ENCODE assay signal across 8 cellular contexts in the genomic region with DNA sequence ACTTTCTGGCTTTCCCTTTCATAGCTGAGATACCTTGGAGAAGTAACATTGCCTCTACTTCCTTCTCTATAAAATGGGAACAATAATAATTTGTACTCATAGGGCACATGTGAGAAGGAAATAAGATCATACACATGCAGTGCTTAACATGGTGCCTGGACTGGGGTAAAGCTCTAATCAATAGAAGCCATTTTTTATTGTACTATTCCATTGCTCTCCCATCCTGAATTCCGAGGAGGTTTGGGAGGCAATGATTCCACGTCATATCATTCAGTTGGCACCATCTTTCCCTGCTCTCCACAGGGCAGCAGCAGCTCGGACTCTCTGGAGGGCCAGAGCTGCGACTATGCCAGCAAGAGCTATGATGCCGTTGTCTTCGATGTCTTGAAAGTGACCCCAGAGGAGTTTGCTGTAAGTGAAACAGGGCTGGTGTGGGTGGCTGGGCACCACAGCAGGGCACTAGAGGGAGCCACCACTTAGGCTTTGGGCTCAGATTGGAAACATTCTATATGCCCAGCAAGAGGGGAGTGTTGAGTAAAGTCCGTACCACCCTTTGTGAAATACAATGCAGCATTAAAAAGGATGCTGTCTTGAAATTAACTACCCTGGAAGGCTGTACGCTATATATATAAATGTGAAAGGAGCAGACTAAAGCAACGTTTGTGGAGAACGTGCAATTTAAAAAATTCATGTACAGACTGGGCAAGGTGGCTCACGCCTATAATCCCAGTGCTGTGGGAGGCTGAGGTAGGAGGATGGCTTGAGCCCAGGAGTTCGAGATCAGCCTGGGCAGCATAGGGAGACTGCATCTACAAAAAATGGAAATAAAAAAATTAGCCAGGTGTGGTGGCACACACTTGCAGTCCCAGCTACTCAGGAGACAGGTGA. TPM values are rescaled to one million over a fixed set of nuclear protein-coding genes. Genes with fewer than 3 reads are reported as not detected.
A peak's percentile ranks its signal among the peaks of the same experiment; 100 is the strongest.
DNase-seq lines count a peak whose midpoint lies in the region; ATAC-seq and TF ChIP-seq lines count a peak whose summit lies in the region.

No MANE protein-coding gene starts in this region.

- intact Hi-C loops in left cardiac atrium (cut with DNase I): loop anchor here in 1 of 2 donors (10.0 kb wide), 1 partner anchor 159 kb away; a partner anchor contains a TSS
- intact Hi-C loops in sciatic nerve (cut with DNase I): no loop called here

- H3K36me3 Mint-ChIP-seq in CD8-positive, alpha-beta memory T cell: peaks cover 0 to 11% (median 6%) of the 10 kb centered on the region in 3 donors
- peaks cover 2% of the 10 kb centered on the region for H3K36me3 Mint-ChIP-seq in activated naive CD8-positive, alpha-beta T cell treated with anti-CD3 and anti-CD28 coated beads for 36 hours

- H3K27me3 ChIP-seq in CD8-positive, alpha-beta memory T cell (ENCODE audit: insufficient read depth, low read length, poor library complexity, severe bottlenecking): no peaks in the 10 kb centered on the region
- H3K27me3 ChIP-seq in RWPE2 (ENCODE audit: insufficient read depth, poor library complexity, severe bottlenecking): no peaks in the 10 kb centered on the region

- TF ChIP-seq CTCF in RWPE2 (IDR thresholded peaks at IDR 0.05; ENCODE audit: poor library complexity, severe bottlenecking): peak; percentile 86

- H3K4me3 ChIP-seq in CD8-positive, alpha-beta memory T cell (ENCODE audit: low read length): no peak overlapping the region
- H3K4me3 ChIP-seq in RWPE2 (ENCODE audit: severe bottlenecking): no peak overlapping the region

- H3K27ac Mint-ChIP-seq in CD8-positive, alpha-beta memory T cell: peak overlapping the region in 2 of 8 donors; percentile 47 to 51
- H3K27ac Mint-ChIP-seq in activated naive CD8-positive, alpha-beta T cell treated with anti-CD3 and anti-CD28 coated beads for 36 hours: no peak overlapping the region

- no peaks in the 10 kb centered on the region for H3K9me3 Mint-ChIP-seq in CD8-positive, alpha-beta memory T cell
- H3K9me3 Mint-ChIP-seq in activated naive CD8-positive, alpha-beta T cell treated with anti-CD3 and anti-CD28 coated beads for 36 hours: no peaks in the 10 kb centered on the region

- POLR2A ChIA-PET in CD8-positive, alpha-beta memory T cell (lab: Charles Lee): no interaction called here

- DNase-seq in CD8-positive, alpha-beta memory T cell: peak in 4 of 5 donors; percentile 14 to 57 (median 38)
- DNase-seq in HT-29 (ENCODE audit: low spot score) (peak; percentile 54), RWPE2 (ENCODE audit: low spot score) (no peak), left cardiac atrium (peak; percentile 41), sciatic nerve (ENCODE audit: low spot score) (no peak), ureter (ENCODE audit: low spot score) (no peak)
- DNase-seq in activated naive CD8-positive, alpha-beta T cell treated with anti-CD3 and anti-CD28 coated beads for 36 hours: peak; percentile 29

- CTCF ChIA-PET in CD8-positive, alpha-beta memory T cell (lab: Charles Lee): interaction anchor here (0.8 to 2.3 kb wide), 7 partner anchors 9 to 235 kb away, joined by 3 to 13 read pairs (median 5); no protein-coding TSS in a partner anchor

- no peaks in the 10 kb centered on the region for H3K36me3 ChIP-seq in CD8-positive, alpha-beta memory T cell (ENCODE audit: insufficient read depth, low read length)
- H3K36me3 ChIP-seq in RWPE2 (ENCODE audit: low read depth): no peaks in the 10 kb centered on the region

- no peak overlapping the region for H3K27ac ChIP-seq in CD8-positive, alpha-beta memory T cell (ENCODE audit: low read depth, low read length)
- no peak overlapping the region for H3K27ac ChIP-seq in RWPE2 (ENCODE audit: poor library complexity, severe bottlenecking)

- H3K27me3 Mint-ChIP-seq in CD8-positive, alpha-beta memory T cell: peaks cover 0 to 4% of the 10 kb centered on the region in 2 donors
- H3K27me3 Mint-ChIP-seq in activated naive CD8-positive, alpha-beta T cell treated with anti-CD3 and anti-CD28 coated beads for 36 hours: peaks cover 30% of the 10 kb centered on the region

- no peak overlapping the region for H3K4me3 Mint-ChIP-seq in CD8-positive, alpha-beta memory T cell
- H3K4me3 Mint-ChIP-seq in activated naive CD8-positive, alpha-beta T cell treated with anti-CD3 and anti-CD28 coated beads for 36 hours: no peak overlapping the region

- no peaks in the 10 kb centered on the region for H3K9me3 ChIP-seq in CD8-positive, alpha-beta memory T cell (ENCODE audit: low read length)
- no peaks in the 10 kb centered on the region for H3K9me3 ChIP-seq in RWPE2 (ENCODE audit: severe bottlenecking)

- H3K4me1 Mint-ChIP-seq in CD8-positive, alpha-beta memory T cell: peaks cover 4 to 15% (median 8%) of the 10 kb centered on the region in 3 donors
- no peaks in the 10 kb centered on the region for H3K4me1 Mint-ChIP-seq in activated naive CD8-positive, alpha-beta T cell treated with anti-CD3 and anti-CD28 coated beads for 36 hours

- peak; percentile 79; the same call in 2 of the 3 replicates for ATAC-seq in RWPE2 (ENCODE audit: low read depth)
- peak; percentile 82 to 89 for ATAC-seq in left cardiac atrium
- ATAC-seq in sciatic nerve: peak; percentile 87
- no peak for ATAC-seq in GM19035 (IDR thresholded peaks at IDR 0.05; ENCODE audit: unreplicated experiment)

- no peaks in the 10 kb centered on the region for H3K4me1 ChIP-seq in CD8-positive, alpha-beta memory T cell (ENCODE audit: insufficient read depth, low read length)
- no peaks in the 10 kb centered on the region for H3K4me1 ChIP-seq in RWPE2 (ENCODE audit: insufficient read depth, poor library complexity, severe bottlenecking)

RNA-seq across cellular contexts. Expression of a gene that starts 51.2 kb away (rescaled TPM):
- total RNA-seq in CD8-positive, alpha-beta memory T cell: 1 to 10 TPM; 1.6 to 2.4 TPM
- 3.2 TPM for polyA plus RNA-seq in CD8-positive, alpha-beta memory T cell
- 9.9 and 12.4 TPM in 2 replicates for total RNA-seq in HT-29 (2014; rRNA removed; shearing (Covaris generic))
- total RNA-seq in activated naive CD8-positive, alpha-beta T cell treated with anti-CD3 and anti-CD28 coated beads for 36 hours: 1 to 10 TPM in 1 of 2 experiments, under 1 TPM in 1; 0.56 to 1.1 TPM
- total RNA-seq in left cardiac atrium: 10 to 100 TPM; 12.5 TPM
- total RNA-seq in sciatic nerve: 15.1 TPM
- 48.8 TPM for total RNA-seq in ureter

Comparison
In these comparisons a context has a peak if more than half of its experiments do, and no peak if none do; other contexts are left out.
1. DNase-seq: peak in CD8-positive, alpha-beta memory T cell (4 of 5), HT-29 (single experiment), activated naive CD8-positive, alpha-beta T cell treated with anti-CD3 and anti-CD28 coated beads for 36 hours (single experiment) and left cardiac atrium (single experiment); none in RWPE2 (single experiment), sciatic nerve (single experiment) and ureter (single experiment).